ENCODE assay signal across 8 cellular contexts in genomic region chr12:127145929-127146789, GRCh38.
DNase-seq lines count a peak whose midpoint lies in the region; ATAC-seq, FAIRE-seq and TF ChIP-seq lines count a peak whose summit lies in the region.

No MANE protein-coding gene starts in this region.

- no peak for FAIRE-seq in A549 (lab: Jason Lieb, UNC)

- POLR2A ChIA-PET in A549 (lab: Yijun Ruan, JAX): interaction anchor here (1.0 to 1.4 kb wide), 3 partner anchors 20 to 85 kb away, joined by 4 to 5 read pairs (median 4); no protein-coding TSS in a partner anchor

- no peaks in the 10 kb centered on the region for H3K9me3 Mint-ChIP-seq in activated T-helper 2 cell treated with anti-CD3 and anti-CD28 coated beads, Interferon-gamma antibody, Interleukin-2, Interleukin-4, amounts not matched to agents 10 μg/mL and 5 μg/mL and 100 μg/mL, durations not matched to agents 14 hours and 24 hours and 36 hours

- TF ChIP-seq CTCF in A549 (IDR thresholded peaks at IDR 0.05): no peak
- no peak for TF ChIP-seq CTCF in fibroblast of pulmonary artery (IDR thresholded peaks at IDR 0.05; ENCODE audit: low read length, missing control alignments)
- no peak for TF ChIP-seq CTCF in ovary (IDR thresholded peaks at IDR 0.05)

- H3K27me3 Mint-ChIP-seq in activated T-helper 2 cell treated with anti-CD3 and anti-CD28 coated beads, Interferon-gamma antibody, Interleukin-2, Interleukin-4, amounts not matched to agents 10 μg/mL and 5 μg/mL and 100 μg/mL, durations not matched to agents 14 hours and 24 hours and 36 hours (ENCODE audit: low read depth): no peaks in the 10 kb centered on the region

- H3K27me3 ChIP-seq in ovary: no peaks in the 10 kb centered on the region

- CTCF ChIA-PET in A549 (lab: Yijun Ruan, JAX): interaction anchor here (0.6 to 1.2 kb wide), 3 partner anchors 17 to 38 kb away, joined by 3 read pairs; no protein-coding TSS in a partner anchor

- H3K9me3 ChIP-seq in A549 (peaks cover 13% of the 10 kb centered on the region; the same call in 2 of the 3 replicates), ovary (no peaks in the 10 kb centered on the region)

- 41% methylated on average over 36 of the region's 85 CpGs for WGBS in A549 (ENCODE audit: missing lambda C conversion rate)
- 13 to 27% (median 24%) methylated on average over 83 to 85 of the region's 85 CpGs for WGBS in ovary, 3 donors

- TF ChIP-seq RAD21 in A549 (conservative IDR thresholded peaks at IDR 0.05 in 1 of 2, IDR thresholded peaks at IDR 0.05 in 1 of 2): no peak; a peak in 1 of 5 replicates

- H3K36me3 Mint-ChIP-seq in activated T-helper 2 cell treated with anti-CD3 and anti-CD28 coated beads, Interferon-gamma antibody, Interleukin-2, Interleukin-4, amounts not matched to agents 10 μg/mL and 5 μg/mL and 100 μg/mL, durations not matched to agents 14 hours and 24 hours and 36 hours (ENCODE audit: low read depth): no peaks in the 10 kb centered on the region

- TF ChIP-seq POLR2A in A549 (IDR thresholded peaks at IDR 0.05; ENCODE audit: low read length) (peak; percentile 78), ovary (IDR thresholded peaks at IDR 0.05) (no peak)

- H3K4me1 ChIP-seq in A549 (no peaks in the 10 kb centered on the region), ovary (ENCODE audit: insufficient read depth) (peaks cover 6% of the 10 kb centered on the region)

- DNase-seq in A549 (ENCODE audit: low read depth in 1 of 2, low spot score in 1 of 2): peak; percentile 68 to 86
- peak; percentile 65 to 89 (median 66) for DNase-seq in NCI-H1417 (lab: John Stamatoyannopoulos, UW)
- peak; percentile 59 for DNase-seq in activated T-helper 2 cell treated with anti-CD3 and anti-CD28 coated beads, Interferon-gamma antibody, Interleukin-2, Interleukin-4, amounts not matched to agents 10 μg/mL and 5 μg/mL and 100 μg/mL, durations not matched to agents 14 hours and 24 hours and 36 hours (ENCODE audit: low spot score)
- DNase-seq in fibroblast of pulmonary artery (ENCODE audit: low read depth): peak; percentile 68
- peak; percentile 75 to 91 (median 87) for DNase-seq in ovary
- DNase-seq in substantia nigra (lab: John Stamatoyannopoulos, UW): peak in 46 of 49 donors; percentile 11 to 89 (median 49)
- no peak for DNase-seq in NCI-H510A treated with DMSO at 0.1 percent for 48 hours (lab: John Stamatoyannopoulos, UW)

- peak overlapping the region; percentile 81 for H3K27ac Mint-ChIP-seq in activated T-helper 2 cell treated with anti-CD3 and anti-CD28 coated beads, Interferon-gamma antibody, Interleukin-2, Interleukin-4, amounts not matched to agents 10 μg/mL and 5 μg/mL and 100 μg/mL, durations not matched to agents 14 hours and 24 hours and 36 hours

- intact Hi-C loops in activated T-helper 2 cell treated with anti-CD3 and anti-CD28 coated beads, Interferon-gamma antibody, Interleukin-2, Interleukin-4, amounts not matched to agents 10 μg/mL and 5 μg/mL and 100 μg/mL, durations not matched to agents 14 hours and 24 hours and 36 hours (cut with micrococcal nuclease): no loop called here
- intact Hi-C loops in ovary (cut with DNase I): loop anchor here in 1 of 4 donors (10.0 kb wide), 1 partner anchor 1721 kb away; no protein-coding TSS in a partner anchor

- H3K27ac ChIP-seq in A549: peak overlapping the region; percentile 80 to 93
- H3K27ac ChIP-seq in ovary: no peak overlapping the region
- H3K27ac ChIP-seq in substantia nigra (ENCODE audit: low read depth, low read length, poor library complexity, severe bottlenecking): peak overlapping the region; percentile 18

- no peaks in the 10 kb centered on the region for H3K36me3 ChIP-seq in ovary

- no peak for TF ChIP-seq EP300 in A549 (IDR thresholded peaks at IDR 0.05)
- TF ChIP-seq EP300 in ovary (IDR thresholded peaks at IDR 0.05): no peak

- H3K4me2 ChIP-seq in A549: peak overlapping the region; percentile 82

- peaks cover 6% of the 10 kb centered on the region for H3K4me1 Mint-ChIP-seq in activated T-helper 2 cell treated with anti-CD3 and anti-CD28 coated beads, Interferon-gamma antibody, Interleukin-2, Interleukin-4, amounts not matched to agents 10 μg/mL and 5 μg/mL and 100 μg/mL, durations not matched to agents 14 hours and 24 hours and 36 hours (ENCODE audit: low read depth)

- H3K4me3 ChIP-seq in A549: peak overlapping the region; percentile 53
- peak overlapping the region; percentile 52 for H3K4me3 ChIP-seq in fibroblast of pulmonary artery (replicated peaks; ENCODE audit: low read depth, low read length)
- peak overlapping the region; percentile 58 for H3K4me3 ChIP-seq in ovary

- H3K4me3 Mint-ChIP-seq in activated T-helper 2 cell treated with anti-CD3 and anti-CD28 coated beads, Interferon-gamma antibody, Interleukin-2, Interleukin-4, amounts not matched to agents 10 μg/mL and 5 μg/mL and 100 μg/mL, durations not matched to agents 14 hours and 24 hours and 36 hours (ENCODE audit: low read depth): peak overlapping the region; percentile 85

- ATAC-seq in A549 (peak; percentile 94 to 98), GM21737 (IDR thresholded peaks at IDR 0.05; ENCODE audit: unreplicated experiment) (no peak)

TF ChIP-seq in A549, 52 proteins besides CTCF, POLR2A, EP300 and RAD21:
- TF ChIP-seq NFE2L2 (conservative IDR thresholded peaks at IDR 0.05; ENCODE audit: low read length) (no peak), JUN (IDR thresholded peaks at IDR 0.05) (peak in 1 of 2 experiments; percentile 62; a peak in 2 of 5 replicates), EHF (CRISPR knock-in tag; IDR thresholded peaks at IDR 0.05) (peak; percentile 65; the same call in 1 of the 2 replicates), PHF8 (IDR thresholded peaks at IDR 0.05; ENCODE audit: borderline replicate concordance, low read depth) (0 out of 2 replicates have a peak, but pooled peaks have one; percentile 22), HEYL (CRISPR knock-in tag; IDR thresholded peaks at IDR 0.05) (no peak), JUNB (IDR thresholded peaks at IDR 0.05) (no peak)
- TF ChIP-seq, protein P1, sequence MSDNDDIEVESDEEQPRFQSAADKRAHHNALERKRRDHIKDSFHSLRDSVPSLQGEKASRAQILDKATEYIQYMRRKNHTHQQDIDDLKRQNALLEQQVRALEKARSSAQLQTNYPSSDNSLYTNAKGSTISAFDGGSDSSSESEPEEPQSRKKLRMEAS (IDR thresholded peaks at IDR 0.05): peak; percentile 92
- TF ChIP-seq, protein P2, sequence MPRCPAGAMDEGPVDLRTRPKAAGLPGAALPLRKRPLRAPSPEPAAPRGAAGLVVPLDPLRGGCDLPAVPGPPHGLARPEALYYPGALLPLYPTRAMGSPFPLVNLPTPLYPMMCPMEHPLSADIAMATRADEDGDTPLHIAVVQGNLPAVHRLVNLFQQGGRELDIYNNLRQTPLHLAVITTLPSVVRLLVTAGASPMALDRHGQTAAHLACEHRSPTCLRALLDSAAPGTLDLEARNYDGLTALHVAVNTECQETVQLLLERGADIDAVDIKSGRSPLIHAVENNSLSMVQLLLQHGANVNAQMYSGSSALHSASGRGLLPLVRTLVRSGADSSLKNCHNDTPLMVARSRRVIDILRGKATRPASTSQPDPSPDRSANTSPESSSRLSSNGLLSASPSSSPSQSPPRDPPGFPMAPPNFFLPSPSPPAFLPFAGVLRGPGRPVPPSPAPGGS (IDR thresholded peaks at IDR 0.05): 0 out of 3 replicates have a peak, but pooled peaks have one; percentile 47
- TF ChIP-seq, protein P3, sequence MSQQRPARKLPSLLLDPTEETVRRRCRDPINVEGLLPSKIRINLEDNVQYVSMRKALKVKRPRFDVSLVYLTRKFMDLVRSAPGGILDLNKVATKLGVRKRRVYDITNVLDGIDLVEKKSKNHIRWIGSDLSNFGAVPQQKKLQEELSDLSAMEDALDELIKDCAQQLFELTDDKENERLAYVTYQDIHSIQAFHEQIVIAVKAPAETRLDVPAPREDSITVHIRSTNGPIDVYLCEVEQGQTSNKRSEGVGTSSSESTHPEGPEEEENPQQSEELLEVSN (IDR thresholded peaks at IDR 0.05; ENCODE audit: borderline replicate concordance, low read depth): peak; percentile 97

Comparison
In these comparisons a context has a peak if more than half of its experiments do, and no peak if none do; other contexts are left out.
1. H3K27ac ChIP-seq: peak in A549 (2 of 2) and substantia nigra (single experiment); none in ovary (0 of 2).
2. Peak in every context shown above with its lines, with median percentiles within 50 percentile points of each other: H3K4me3 ChIP-seq.